ENCODE assay signal across 9 cellular contexts in genomic region chr2:29281585-29281984, GRCh38.
DNase-seq lines count a peak whose midpoint lies in the region; ATAC-seq and TF ChIP-seq lines count a peak whose summit lies in the region.
"Had no signal": no experiment of that assay in that cellular context is flagged by ENCODE, and none has a peak within 500 bp of the region (broad histone marks: within the 10 kb centered on the region; RNA-seq: fewer than 3 reads in every experiment).

No MANE protein-coding gene starts in this region.

- H3K9me3 Mint-ChIP-seq in CD8-positive, alpha-beta memory T cell = peaks cover 0 to 2% (median 0%) of the 10 kb centered on the region in 5 donors

- H3K9me3 ChIP-seq in CD8-positive, alpha-beta memory T cell (ENCODE audit: low read length) = no peaks in the 10 kb centered on the region

- CTCF ChIA-PET in CD8-positive, alpha-beta memory T cell (lab: Charles Lee) = no interaction called here

- no peak for TF ChIP-seq CTCF in omental fat pad (IDR thresholded peaks at IDR 0.05)

- peak; percentile 61 for DNase-seq in G401 (ENCODE audit: low spot score)
- DNase-seq in NCI-H2029 treated with DMSO at 0.1 percent for 48 hours (lab: John Stamatoyannopoulos, UW) = peak; percentile 6
- DNase-seq in caudate nucleus (lab: John Stamatoyannopoulos, UW) = peak in 59 of 61 donors; percentile 9 to 91 (median 68)
- no peak for DNase-seq in omental fat pad (ENCODE audit: low spot score)
- no peak for DNase-seq in stimulated activated naive CD4-positive, alpha-beta T cell treated with Interleukin-2 at 50 U/mL for 16 hours (lab: John Stamatoyannopoulos, UW)
- no peak for DNase-seq in RKO (ENCODE audit: low spot score)
- DNase-seq in CD8-positive, alpha-beta memory T cell = no peak
- no peak for DNase-seq in GM03348 (ENCODE audit: low spot score)

- in situ Hi-C loops in G401 (cut with HindIII; ENCODE audit: low sequenced_read_pairs) = no loop called here

- ATAC-seq in omental fat pad (ENCODE audit: low FRiP score) = peak; percentile 66

- no peak overlapping the region for H3K4me3 Mint-ChIP-seq in CD8-positive, alpha-beta memory T cell

- no peaks in the 10 kb centered on the region for H3K36me3 ChIP-seq in CD8-positive, alpha-beta memory T cell (ENCODE audit: insufficient read depth, low read length)

- no peaks in the 10 kb centered on the region for H3K4me1 ChIP-seq in CD8-positive, alpha-beta memory T cell (ENCODE audit: insufficient read depth, low read length)

- peaks cover 11 to 55% of the 10 kb centered on the region in 2 donors for H3K27me3 Mint-ChIP-seq in CD8-positive, alpha-beta memory T cell

- H3K4me3 ChIP-seq in CD8-positive, alpha-beta memory T cell (ENCODE audit: low read length) = no peak overlapping the region

- no peak overlapping the region for H3K27ac Mint-ChIP-seq in CD8-positive, alpha-beta memory T cell

- no peaks in the 10 kb centered on the region for H3K36me3 Mint-ChIP-seq in CD8-positive, alpha-beta memory T cell

- POLR2A ChIA-PET in CD8-positive, alpha-beta memory T cell (lab: Charles Lee) = no interaction called here

- H3K4me1 Mint-ChIP-seq in CD8-positive, alpha-beta memory T cell = no peaks in the 10 kb centered on the region

- H3K27ac ChIP-seq in caudate nucleus (ENCODE audit: low read depth, low read length) = peak overlapping the region; percentile 67
- no peak overlapping the region for H3K27ac ChIP-seq in CD8-positive, alpha-beta memory T cell (ENCODE audit: low read depth, low read length)
- H3K27ac ChIP-seq: VCaP had no signal

- H3K27me3 ChIP-seq in CD8-positive, alpha-beta memory T cell (ENCODE audit: insufficient read depth, low read length, poor library complexity, severe bottlenecking) = no peaks in the 10 kb centered on the region

Comparison
In these comparisons a context has a peak if more than half of its experiments do, and no peak if none do; other contexts are left out.
1. DNase-seq: peak in G401 (single experiment), NCI-H2029 treated with DMSO at 0.1 percent for 48 hours (single experiment) and caudate nucleus (59 of 61); none in omental fat pad (single experiment), stimulated activated naive CD4-positive, alpha-beta T cell treated with Interleukin-2 at 50 U/mL for 16 hours (single experiment), RKO (single experiment), CD8-positive, alpha-beta memory T cell (0 of 5) and GM03348 (single experiment).